7 cellular contexts compared by ENCODE assay signal in the genomic region with DNA sequence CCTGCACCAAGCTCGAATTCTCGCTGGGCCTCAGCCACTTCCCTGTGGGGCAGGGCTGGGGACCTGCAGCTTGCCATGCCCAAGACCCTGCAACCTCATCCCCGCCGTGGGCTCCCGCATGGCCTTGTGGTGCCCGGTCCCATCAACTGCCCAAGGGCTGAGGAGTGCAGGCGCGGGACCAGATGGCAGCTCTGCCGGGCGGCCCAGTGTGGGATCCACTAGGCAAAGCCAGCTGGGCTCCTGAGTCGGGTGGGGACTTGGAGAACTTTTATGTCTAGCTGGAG.
"Had no signal": no experiment of that assay in that cellular context is flagged by ENCODE, and none has a peak within 500 bp of the region (broad histone marks: within the 10 kb centered on the region; RNA-seq: fewer than 3 reads in every experiment).

No MANE protein-coding gene starts in this region.

- DNase-seq: GM23248, GOT3, H7, HFFc6 had no signal

- H3K4me3 Mint-ChIP-seq: HFFc6, IgD-negative memory B cell had no signal

- H3K27ac Mint-ChIP-seq: HFFc6, IgD-negative memory B cell had no signal

- H3K4me1 Mint-ChIP-seq: IgD-negative memory B cell had no signal

- H3K36me3 Mint-ChIP-seq: IgD-negative memory B cell had no signal

- H3K9me3 Mint-ChIP-seq: IgD-negative memory B cell had no signal

- ATAC-seq: HCT116, HepG2 had no signal
